ENCODE assay signal across 8 cellular contexts in the genomic region with DNA sequence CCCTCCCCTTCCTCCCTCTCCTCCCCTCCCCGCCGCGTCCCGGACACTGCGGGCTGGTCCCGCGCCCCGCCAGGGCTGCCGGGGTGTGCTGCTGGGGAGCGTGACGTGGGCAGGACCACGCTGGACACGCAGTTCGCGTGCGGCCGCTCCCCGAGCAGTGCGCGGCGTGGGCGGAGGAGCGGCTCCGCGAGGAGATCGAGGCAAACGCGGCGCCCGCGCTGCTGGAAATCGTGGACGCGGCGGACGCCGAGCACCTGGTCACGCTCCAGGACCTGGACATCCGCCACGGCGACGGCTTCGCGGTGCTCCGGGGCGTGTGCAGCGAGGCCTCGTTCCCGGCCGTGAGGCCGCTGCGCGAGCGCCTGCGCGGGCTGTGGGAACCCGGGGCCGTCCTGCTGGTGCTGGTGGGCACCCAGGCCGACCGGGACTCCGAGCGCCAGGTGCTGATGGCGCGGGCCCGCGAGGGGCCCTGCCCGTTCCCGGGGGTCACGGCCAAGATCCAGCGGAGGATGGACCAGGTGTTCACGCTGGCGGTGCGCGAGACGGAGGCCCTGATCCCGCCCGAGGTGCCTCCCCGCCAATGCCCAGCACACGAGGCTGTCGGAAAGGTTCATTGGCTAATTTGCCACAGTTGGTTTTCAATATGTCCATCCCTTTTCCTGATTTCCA.
DNase-seq lines count a peak whose midpoint lies in the region; ATAC-seq and TF ChIP-seq lines count a peak whose summit lies in the region.

No MANE protein-coding gene starts in this region.

- no peak for TF ChIP-seq CTCF in AG10803 (conservative IDR thresholded peaks at IDR 0.05; ENCODE audit: low read length)
- no peak for TF ChIP-seq CTCF in VCaP (conservative IDR thresholded peaks at IDR 0.05)
- no peak for TF ChIP-seq CTCF in heart left ventricle (IDR thresholded peaks at IDR 0.05)
- TF ChIP-seq CTCF in parathyroid adenoma (IDR thresholded peaks at IDR 0.05): no peak

- H3K9me3 ChIP-seq in heart left ventricle (peaks cover 0 to 18% (median 5%) of the 10 kb centered on the region in 12 donors), parathyroid adenoma (ENCODE audit: control insufficient read depth, low read length) (no peaks in the 10 kb centered on the region)

- H3K4me2 ChIP-seq in parathyroid adenoma (ENCODE audit: low read length): peak overlapping the region; percentile 64

- DNase-seq in AG10803 (ENCODE audit: low read depth): peak; percentile 56
- DNase-seq in heart left ventricle: peak in 3 of 5 donors; percentile 36 to 74 (median 55)
- no peak for DNase-seq in kidney glomerular epithelial cell (lab: John Stamatoyannopoulos, UW)
- DNase-seq in HuH-7 (ENCODE audit: low spot score): no peak

- peak overlapping the region; percentile 47 for H3K9ac ChIP-seq in parathyroid adenoma

- WGBS in heart left ventricle, 4 donors: 3 to 20% (median 9%) methylated on average over 20 to 80 of the region's 80 CpGs

- no peak for TF ChIP-seq POLR2A in heart left ventricle (IDR thresholded peaks at IDR 0.05)

- H3K36me3 ChIP-seq in heart left ventricle (no peaks in the 10 kb centered on the region), parathyroid adenoma (ENCODE audit: control insufficient read depth, insufficient read depth, low read length) (no peaks in the 10 kb centered on the region)

- peaks cover 0 to 29% (median 8%) of the 10 kb centered on the region in 9 donors for H3K27me3 ChIP-seq in heart left ventricle
- H3K27me3 ChIP-seq in parathyroid adenoma (ENCODE audit: control insufficient read depth, insufficient read depth, low read length): no peaks in the 10 kb centered on the region

- intact Hi-C loops in heart left ventricle (cut with DNase I): no loop called here

- H3K27ac ChIP-seq in VCaP (peak overlapping the region; percentile 76), heart left ventricle (peak overlapping the region; percentile 7 to 83 (median 64)), parathyroid adenoma (peak overlapping the region; percentile 95)

- H3K4me1 ChIP-seq in heart left ventricle (peaks cover 0 to 21% (median 4%) of the 10 kb centered on the region in 12 donors), parathyroid adenoma (peaks cover 29% of the 10 kb centered on the region)

- H3K79me2 ChIP-seq in parathyroid adenoma: peaks cover 6% of the 10 kb centered on the region

- H2AFZ ChIP-seq in parathyroid adenoma: peak overlapping the region; percentile 80

- H3K4me3 ChIP-seq in AG10803 (ENCODE audit: low read length) (peak overlapping the region; percentile 72), heart left ventricle (peak overlapping the region; percentile 17 to 65 (median 52)), parathyroid adenoma (ENCODE audit: low read depth, low read length) (peak overlapping the region; percentile 81)

- ATAC-seq in heart left ventricle: peak; percentile 2 to 68 (median 42)
- no peak for ATAC-seq in HG03521 (IDR thresholded peaks at IDR 0.05; ENCODE audit: unreplicated experiment)
- no peak for ATAC-seq in HG02973 (IDR thresholded peaks at IDR 0.05; ENCODE audit: unreplicated experiment)

Comparison
In these comparisons a context has a peak if more than half of its experiments do, and no peak if none do; other contexts are left out.
1. DNase-seq: peak in AG10803 (single experiment) and heart left ventricle (3 of 5); none in kidney glomerular epithelial cell (single experiment) and HuH-7 (single experiment).
2. ATAC-seq: peak in heart left ventricle (4 of 4); none in HG03521 (single experiment) and HG02973 (single experiment).
3. Peak in every context shown above with its lines, with median percentiles within 50 percentile points of each other: H3K4me3 ChIP-seq and H3K27ac ChIP-seq.